Comparison of ENCODE assay signal across 15 cellular contexts in the genomic region with DNA sequence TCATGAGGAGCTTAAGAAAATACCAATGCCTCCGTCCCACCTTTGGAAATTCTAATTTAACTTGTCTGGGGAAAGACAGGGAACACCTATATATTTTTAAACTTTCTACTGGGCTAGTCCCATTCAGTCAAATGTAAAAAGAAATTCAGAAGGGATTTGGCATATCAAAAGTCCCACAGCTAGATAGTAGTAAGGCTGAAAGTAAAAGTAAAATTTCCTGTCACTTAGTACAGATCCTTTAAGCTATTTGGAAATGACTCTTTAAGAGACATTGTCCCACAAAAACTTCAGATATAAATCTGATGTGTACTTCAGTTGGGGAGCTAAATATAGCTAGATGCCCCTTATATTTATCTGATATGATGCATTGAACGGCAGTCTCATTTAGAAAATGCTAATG.
A peak's percentile ranks its signal among the peaks of the same experiment; 100 is the strongest.
DNase-seq lines count a peak whose midpoint lies in the region; ATAC-seq lines count a peak whose summit lies in the region.
"Had no signal": no experiment of that assay in that cellular context is flagged by ENCODE, and none has a peak within 500 bp of the region (broad histone marks: within the 10 kb centered on the region; RNA-seq: fewer than 3 reads in every experiment).

No MANE protein-coding gene starts in this region.

- H3K4me1 Mint-ChIP-seq in T-cell: no peaks in the 10 kb centered on the region
- H3K4me1 Mint-ChIP-seq in activated T-cell treated with anti-CD3 and anti-CD28 coated beads, Interleukin-2, amount 50 U/mL, for 4 hours (ENCODE audit: low read depth): no peaks in the 10 kb centered on the region

- ATAC-seq in GM18498 (IDR thresholded peaks at IDR 0.05; ENCODE audit: unreplicated experiment) (peak; percentile 46), GM19351 (IDR thresholded peaks at IDR 0.05; ENCODE audit: unreplicated experiment) (peak; percentile 44), HG02759 (IDR thresholded peaks at IDR 0.05; ENCODE audit: unreplicated experiment) (peak; percentile 58), HG03565 (IDR thresholded peaks at IDR 0.05; ENCODE audit: unreplicated experiment) (peak; percentile 42), T-cell (replicated peaks in 1 of 4) (no peak)
- ATAC-seq in activated T-cell treated with anti-CD3 and anti-CD28 coated beads, Interleukin-2, amount 50 U/mL, for 4 hours: no peak

- H3K27ac Mint-ChIP-seq in T-cell: no peak overlapping the region
- H3K27ac Mint-ChIP-seq: T-helper 2 cell treated with Interferon-gamma antibody and Interleukin-4, amounts not matched to agents 5 μg/mL and 100 μg/mL, for 36 hours had no signal

- H3K9me3 Mint-ChIP-seq in T-cell: peaks cover 0 to 11% (median 0%) of the 10 kb centered on the region in 3 donors
- peaks cover 4% of the 10 kb centered on the region for H3K9me3 Mint-ChIP-seq in activated T-cell treated with anti-CD3 and anti-CD28 coated beads, Interleukin-2, amount 50 U/mL, for 4 hours
- H3K9me3 Mint-ChIP-seq: T-helper 2 cell treated with Interferon-gamma antibody and Interleukin-4, amounts not matched to agents 5 μg/mL and 100 μg/mL, for 36 hours had no signal

- POLR2A ChIA-PET in T-cell (lab: Charles Lee): no interaction called here

- no peaks in the 10 kb centered on the region for H3K36me3 Mint-ChIP-seq in T-cell
- H3K36me3 Mint-ChIP-seq in activated T-cell treated with anti-CD3 and anti-CD28 coated beads, Interleukin-2, amount 50 U/mL, for 4 hours (ENCODE audit: insufficient read depth): no peaks in the 10 kb centered on the region

- H3K4me3 Mint-ChIP-seq in T-cell: no peak overlapping the region
- H3K4me3 Mint-ChIP-seq in activated T-cell treated with anti-CD3 and anti-CD28 coated beads, Interleukin-2, amount 50 U/mL, for 4 hours: no peak overlapping the region
- H3K4me3 Mint-ChIP-seq: T-helper 2 cell treated with Interferon-gamma antibody and Interleukin-4, amounts not matched to agents 5 μg/mL and 100 μg/mL, for 36 hours had no signal

- no peaks in the 10 kb centered on the region for H3K27me3 Mint-ChIP-seq in T-cell
- no peaks in the 10 kb centered on the region for H3K27me3 Mint-ChIP-seq in activated T-cell treated with anti-CD3 and anti-CD28 coated beads, Interleukin-2, amount 50 U/mL, for 4 hours (ENCODE audit: low read depth)

- CTCF ChIA-PET in T-cell (lab: Charles Lee): no interaction called here

- DNase-seq in SIG-M5 treated with dmso at 0.1 percent for 504 hours (lab: John Stamatoyannopoulos, UW; ENCODE audit: unreplicated experiment) (no peak), Kasumi-1 (lab: John Stamatoyannopoulos, UW) (no peak), T-cell (no peak)
- no peak for DNase-seq in activated T-cell treated with anti-CD3 and anti-CD28 coated beads, Interleukin-2, amount 50 U/mL, for 4 hours
- DNase-seq: EL, MM.1S, NCI-H1105, NCI-H446, Peyer's patch, SHP77 had no signal

Comparison
In these comparisons a context has a peak if more than half of its experiments do, and no peak if none do; other contexts are left out.
1. ATAC-seq: peak in GM18498 (single experiment), GM19351 (single experiment), HG02759 (single experiment) and HG03565 (single experiment); none in T-cell (0 of 4) and activated T-cell treated with anti-CD3 and anti-CD28 coated beads, Interleukin-2, amount 50 U/mL, for 4 hours (0 of 2).